Comparison of ENCODE assay signal across 8 cellular contexts in the genomic region with DNA sequence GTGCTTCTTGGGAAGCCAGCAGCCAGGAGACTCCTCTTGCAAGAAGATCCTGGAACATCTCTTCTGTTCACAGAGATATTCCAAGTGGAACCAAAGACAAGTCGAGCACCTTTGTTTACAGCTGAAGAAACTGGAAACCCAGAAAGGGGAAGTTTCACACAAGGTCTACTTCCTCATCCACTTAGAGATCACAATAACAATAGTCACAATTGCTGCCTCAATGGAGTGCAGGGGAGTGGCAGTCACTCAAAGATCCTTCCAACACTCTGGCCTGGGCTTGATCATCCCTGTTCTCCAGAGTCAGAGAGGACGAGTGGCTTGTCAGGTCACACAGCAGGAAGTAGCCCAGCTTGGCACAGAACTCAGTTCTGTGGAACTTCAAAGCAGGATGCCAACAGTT. TPM values are rescaled to one million over a fixed set of nuclear protein-coding genes. Genes with fewer than 3 reads are reported as not detected.
DNase-seq lines count a peak whose midpoint lies in the region; ATAC-seq and TF ChIP-seq lines count a peak whose summit lies in the region.

No MANE protein-coding gene starts in this region.

- peak overlapping the region in 1 of 12 donors; percentile 55 for H3K27ac ChIP-seq in heart left ventricle
- H3K27ac ChIP-seq in right atrium auricular region, result no peak overlapping the region
- H3K27ac ChIP-seq in upper lobe of right lung, result no peak overlapping the region
- peak overlapping the region in 1 of 4 donors; percentile 37 for H3K27ac ChIP-seq in tibial nerve

- H3K4me3 ChIP-seq in heart left ventricle (no peak overlapping the region), right atrium auricular region (no peak overlapping the region), upper lobe of right lung (no peak overlapping the region), tibial nerve (no peak overlapping the region)

- TF ChIP-seq EP300 in tibial nerve (IDR thresholded peaks at IDR 0.05), result peak in 1 of 2 donors; percentile 17

- TF ChIP-seq POLR2A in heart left ventricle (IDR thresholded peaks at IDR 0.05) (no peak), tibial nerve (IDR thresholded peaks at IDR 0.05) (no peak)

- no peak for TF ChIP-seq CTCF in heart left ventricle (IDR thresholded peaks at IDR 0.05)
- no peak for TF ChIP-seq CTCF in right atrium auricular region (IDR thresholded peaks at IDR 0.05)
- TF ChIP-seq CTCF in upper lobe of right lung (IDR thresholded peaks at IDR 0.05), result no peak
- TF ChIP-seq CTCF in tibial nerve (IDR thresholded peaks at IDR 0.05), result no peak

- 19 to 30% (median 28%) methylated on average over 2 of the region's 2 CpGs for WGBS in heart left ventricle, 4 donors
- 42 to 53% methylated on average over 2 of the region's 2 CpGs for WGBS in tibial nerve, 2 donors

- H3K27me3 ChIP-seq in heart left ventricle, result no peaks in the 10 kb centered on the region
- no peaks in the 10 kb centered on the region for H3K27me3 ChIP-seq in right atrium auricular region
- no peaks in the 10 kb centered on the region for H3K27me3 ChIP-seq in upper lobe of right lung
- no peaks in the 10 kb centered on the region for H3K27me3 ChIP-seq in tibial nerve

- ATAC-seq in heart left ventricle (peak in 3 of 4 donors; percentile 43 to 59 (median 45)), HG03108 (IDR thresholded peaks at IDR 0.05; ENCODE audit: unreplicated experiment) (peak; percentile 70), upper lobe of right lung (peak; percentile 70)

- H3K4me1 ChIP-seq in heart left ventricle (peaks cover 0 to 40% (median 0%) of the 10 kb centered on the region in 12 donors), right atrium auricular region (peaks cover 0 to 8% of the 10 kb centered on the region in 2 donors), upper lobe of right lung (no peaks in the 10 kb centered on the region), tibial nerve (peaks cover 0 to 5% (median 2%) of the 10 kb centered on the region in 4 donors)

- H3K9me3 ChIP-seq in heart left ventricle, result no peaks in the 10 kb centered on the region
- H3K9me3 ChIP-seq in right atrium auricular region, result no peaks in the 10 kb centered on the region
- H3K9me3 ChIP-seq in upper lobe of right lung, result no peaks in the 10 kb centered on the region
- no peaks in the 10 kb centered on the region for H3K9me3 ChIP-seq in tibial nerve

- H3K36me3 ChIP-seq in heart left ventricle, result no peaks in the 10 kb centered on the region
- H3K36me3 ChIP-seq in right atrium auricular region, result no peaks in the 10 kb centered on the region
- no peaks in the 10 kb centered on the region for H3K36me3 ChIP-seq in upper lobe of right lung
- no peaks in the 10 kb centered on the region for H3K36me3 ChIP-seq in tibial nerve

- DNase-seq in heart left ventricle (no peak), right atrium auricular region (ENCODE audit: low spot score) (no peak), SKM-1 treated with dmso at 0.1 percent for 144 hours (lab: John Stamatoyannopoulos, UW; ENCODE audit: unreplicated experiment) (peak; percentile 87), upper lobe of right lung (no peak), anterior cingulate cortex (lab: John Stamatoyannopoulos, UW) (no peak), tibial nerve (ENCODE audit: low spot score in 2 of 2) (no peak)
- DNase-seq in activated T-cell treated with anti-CD3 and anti-CD28 coated beads, Interleukin-2, amount 50 U/mL, for 1 hour, result no peak

- intact Hi-C loops in heart left ventricle (cut with DNase I) (no loop called here), upper lobe of right lung (cut with DNase I) (no loop called here)

RNA-seq across cellular contexts. Expression of a gene that starts 46.9 kb away (rescaled TPM):
- total RNA-seq in heart left ventricle, result 10 to 100 TPM; 10.9 to 21.5 (median 15.5) TPM
- 10 to 100 TPM; 10.1 to 12.5 TPM for polyA plus RNA-seq in heart left ventricle
- 10 to 100 TPM; 12.3 to 18.0 TPM for total RNA-seq in right atrium auricular region
- 24.8 TPM for total RNA-seq in upper lobe of right lung
- total RNA-seq in tibial nerve, result 10 to 100 TPM; 26.1 to 44.3 (median 40.1) TPM
